Comparison of ENCODE assay signal across 8 cellular contexts in the genomic region with DNA sequence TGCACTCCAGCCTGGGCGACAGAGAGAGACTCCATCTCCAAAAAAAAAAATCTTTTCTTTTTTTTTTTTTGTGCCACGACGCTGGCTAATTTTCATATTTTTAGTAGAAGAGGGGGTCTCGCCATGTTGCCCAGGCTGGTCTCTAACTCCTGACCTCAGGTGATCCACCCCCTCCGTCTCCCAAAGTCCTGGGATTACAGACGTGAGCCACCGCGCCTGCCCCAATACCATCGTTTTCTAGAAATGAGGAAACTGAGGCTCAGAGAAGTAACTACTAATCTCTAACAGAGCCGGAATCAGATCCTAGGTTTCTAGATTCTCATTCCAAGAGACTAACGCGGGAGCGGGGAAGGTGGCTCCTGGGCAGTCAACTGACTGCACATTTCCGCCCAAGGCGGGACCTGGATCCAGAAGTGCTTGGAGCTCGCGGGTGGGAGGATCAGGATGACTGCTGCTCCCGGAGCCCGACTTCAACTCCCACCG. TPM values are rescaled to one million over a fixed set of nuclear protein-coding genes. Genes with fewer than 3 reads are reported as not detected.
DNase-seq lines count a peak whose midpoint lies in the region; ATAC-seq, FAIRE-seq and TF ChIP-seq lines count a peak whose summit lies in the region.

No MANE protein-coding gene starts in this region.

- in situ Hi-C loops in astrocyte of the cerebellum (cut with HindIII; ENCODE audit: low sequenced_read_pairs), result loop anchor here (10.0 kb wide), 1 partner anchor 62 kb away; no protein-coding TSS in a partner anchor

- peak; percentile 77 to 78 for ATAC-seq in A549
- ATAC-seq in GM18870 (IDR thresholded peaks at IDR 0.05; ENCODE audit: unreplicated experiment), result peak; percentile 17
- ATAC-seq in HG03469 (IDR thresholded peaks at IDR 0.05; ENCODE audit: unreplicated experiment), result no peak

- peak overlapping the region; percentile 69 for H3K4me3 ChIP-seq in A549
- H3K4me3 ChIP-seq in astrocyte of the cerebellum (ENCODE audit: low read depth, low read length), result peak overlapping the region; percentile 75
- H3K4me3 ChIP-seq in subcutaneous abdominal adipose tissue (ENCODE audit: low read depth in 1 of 5, low read length in 5 of 5), result peak overlapping the region; percentile 86 to 94 (median 91)

- CTCF ChIA-PET in A549 (lab: Yijun Ruan, JAX), result interaction anchor here (0.6 to 12.3 kb wide), 57 partner anchors 9 to 588 kb away, joined by 3 to 178 read pairs (median 5); a partner anchor contains a TSS

- H3K27ac ChIP-seq in A549 (peak overlapping the region; percentile 91 to 95), subcutaneous abdominal adipose tissue (ENCODE audit: low read depth, low read length) (peak overlapping the region; percentile 91)

- TF ChIP-seq RAD21 in A549 (conservative IDR thresholded peaks at IDR 0.05 in 1 of 2, IDR thresholded peaks at IDR 0.05 in 1 of 2), result no peak

- peaks cover 0 to 3% (median under 1%) of the 10 kb centered on the region in 5 donors for H3K36me3 ChIP-seq in subcutaneous abdominal adipose tissue (ENCODE audit: control insufficient read depth in 5 of 5, insufficient read depth in 5 of 5, low read length in 5 of 5)

- peak overlapping the region; percentile 93 to 99 (median 96) for H3K27ac Mint-ChIP-seq in IgD-negative memory B cell

- no peaks in the 10 kb centered on the region for H3K9me3 Mint-ChIP-seq in IgD-negative memory B cell

- peak overlapping the region; percentile 95 to 98 (median 97) for H3K4me3 Mint-ChIP-seq in IgD-negative memory B cell

- no peak for TF ChIP-seq EP300 in A549 (IDR thresholded peaks at IDR 0.05)

- H3K9me3 ChIP-seq in A549, result no peaks in the 10 kb centered on the region
- H3K9me3 ChIP-seq in subcutaneous abdominal adipose tissue (ENCODE audit: control insufficient read depth in 5 of 5, low read length in 5 of 5), result no peaks in the 10 kb centered on the region

- H3K4me1 Mint-ChIP-seq in IgD-negative memory B cell, result peaks cover 16 to 22% (median 18%) of the 10 kb centered on the region in 3 donors

- FAIRE-seq in A549 (lab: Jason Lieb, UNC), result no peak

- peaks cover 5% of the 10 kb centered on the region for H3K27me3 Mint-ChIP-seq in IgD-negative memory B cell

- H3K9ac ChIP-seq in subcutaneous abdominal adipose tissue (ENCODE audit: low read length in 5 of 5), result peak overlapping the region; percentile 59 to 85 (median 78)

- H3K4me1 ChIP-seq in A549 (peaks cover 14% of the 10 kb centered on the region), subcutaneous abdominal adipose tissue (ENCODE audit: control insufficient read depth in 5 of 5, insufficient read depth in 5 of 5, low read length in 5 of 5) (peaks cover 7 to 20% (median 17%) of the 10 kb centered on the region in 5 donors)

- peaks cover 4% of the 10 kb centered on the region for H3K36me3 Mint-ChIP-seq in IgD-negative memory B cell

- H3K27me3 ChIP-seq in subcutaneous abdominal adipose tissue (ENCODE audit: control insufficient read depth in 5 of 5, insufficient read depth in 4 of 5, low read length in 5 of 5), result peaks cover 0 to 3% (median 0%) of the 10 kb centered on the region in 5 donors

- no peak for TF ChIP-seq CTCF in A549 (IDR thresholded peaks at IDR 0.05)
- TF ChIP-seq CTCF in astrocyte of the cerebellum (IDR thresholded peaks at IDR 0.05; ENCODE audit: low read depth, low read length, missing control alignments), result no peak

- no peak for TF ChIP-seq POLR2A in A549 (IDR thresholded peaks at IDR 0.05; ENCODE audit: low read length)

- WGBS in A549 (ENCODE audit: missing lambda C conversion rate), result 2% methylated on average over 19 of the region's 20 CpGs

- H3K4me2 ChIP-seq in A549, result peak overlapping the region; percentile 85

- POLR2A ChIA-PET in A549 (lab: Yijun Ruan, JAX), result interaction anchor here (0.6 to 2.5 kb wide), 16 partner anchors 9 to 263 kb away, joined by 3 to 21 read pairs (median 4); a partner anchor contains a TSS

- DNase-seq in A549 (ENCODE audit: low read depth in 1 of 2, low spot score in 1 of 2) (peak in 1 of 2 experiments; percentile 86), astrocyte of the cerebellum (ENCODE audit: low read depth) (peak; percentile 20), iris pigment epithelial cell (ENCODE audit: low read depth) (peak; percentile 66), nucleus accumbens (lab: John Stamatoyannopoulos, UW) (no peak)

TF ChIP-seq in A549, 52 proteins besides CTCF, POLR2A, EP300 and RAD21:
- TF ChIP-seq PHF8 (IDR thresholded peaks at IDR 0.05; ENCODE audit: borderline replicate concordance, low read depth) (peak; percentile 22; the same call in 1 of the 2 replicates), MYC (IDR thresholded peaks at IDR 0.05; ENCODE audit: borderline replicate concordance, low read length) (no peak), KDM5A (IDR thresholded peaks at IDR 0.05) (no peak)
- TF ChIP-seq, protein P1, sequence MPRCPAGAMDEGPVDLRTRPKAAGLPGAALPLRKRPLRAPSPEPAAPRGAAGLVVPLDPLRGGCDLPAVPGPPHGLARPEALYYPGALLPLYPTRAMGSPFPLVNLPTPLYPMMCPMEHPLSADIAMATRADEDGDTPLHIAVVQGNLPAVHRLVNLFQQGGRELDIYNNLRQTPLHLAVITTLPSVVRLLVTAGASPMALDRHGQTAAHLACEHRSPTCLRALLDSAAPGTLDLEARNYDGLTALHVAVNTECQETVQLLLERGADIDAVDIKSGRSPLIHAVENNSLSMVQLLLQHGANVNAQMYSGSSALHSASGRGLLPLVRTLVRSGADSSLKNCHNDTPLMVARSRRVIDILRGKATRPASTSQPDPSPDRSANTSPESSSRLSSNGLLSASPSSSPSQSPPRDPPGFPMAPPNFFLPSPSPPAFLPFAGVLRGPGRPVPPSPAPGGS (IDR thresholded peaks at IDR 0.05), result no peak

RNA-seq across cellular contexts. Expression of a gene that starts 13.6 kb away (rescaled TPM):
- polyA plus RNA-seq in A549 (2011; rRNA removed), result 13.7 and 13.9 TPM in 2 replicates
- 16.4 and 20.2 TPM in 2 replicates for polyA plus RNA-seq in A549 (2012; cell fraction: cytosol; rRNA removed)
- polyA plus RNA-seq in A549 (2012; cell fraction: nucleus; rRNA removed), result 66.0 and 81.7 TPM in 2 replicates
- polyA plus RNA-seq in A549 (2017; fragmentation: RNase III; extraction: RNeasy Plus Mini Kit Qiagen cat#74134 plus additional on column Dnase treatment), result 18.6 to 24.1 TPM (median 23.8 TPM) in 3 replicates
- 11.2 TPM in 2 replicates for polyA minus RNA-seq in A549 (2011; rRNA and poly(A)+ RNA removed)
- polyA plus RNA-seq in IgD-negative memory B cell, result 5.5 TPM

RNA-seq across cellular contexts. Expression of a gene that starts 27.8 kb away (rescaled TPM):
- polyA plus RNA-seq in A549 (2011; rRNA removed), result 15.4 and 17.0 TPM in 2 replicates
- polyA plus RNA-seq in A549 (2012; cell fraction: cytosol; rRNA removed), result 43.0 and 51.7 TPM in 2 replicates
- 143 and 169 TPM in 2 replicates for polyA plus RNA-seq in A549 (2012; cell fraction: nucleus; rRNA removed)
- 22.5 to 24.5 TPM (median 24.2 TPM) in 3 replicates for polyA plus RNA-seq in A549 (2017; fragmentation: RNase III; extraction: RNeasy Plus Mini Kit Qiagen cat#74134 plus additional on column Dnase treatment)
- polyA minus RNA-seq in A549 (2011; rRNA and poly(A)+ RNA removed), result 20.3 and 34.1 TPM in 2 replicates
- polyA plus RNA-seq in IgD-negative memory B cell, result 17.3 TPM

RNA-seq across cellular contexts. Expression of a gene that starts 36.4 kb away (rescaled TPM):
- 140 and 157 TPM in 2 replicates for polyA plus RNA-seq in A549 (2011; rRNA removed)
- 213 and 248 TPM in 2 replicates for polyA plus RNA-seq in A549 (2012; cell fraction: cytosol; rRNA removed)
- polyA plus RNA-seq in A549 (2012; cell fraction: nucleus; rRNA removed), result 283 and 303 TPM in 2 replicates
- 131 to 159 TPM (median 148 TPM) in 3 replicates for polyA plus RNA-seq in A549 (2017; fragmentation: RNase III; extraction: RNeasy Plus Mini Kit Qiagen cat#74134 plus additional on column Dnase treatment)
- 45.2 and 61.1 TPM in 2 replicates for polyA minus RNA-seq in A549 (2011; rRNA and poly(A)+ RNA removed)
- 384 TPM for polyA plus RNA-seq in IgD-negative memory B cell

RNA-seq across cellular contexts. Expression of a gene that starts 50.6 kb away (rescaled TPM):
- polyA plus RNA-seq in A549 (2011; rRNA removed) (20.1 and 20.5 TPM in 2 replicates), A549 (2017; fragmentation: RNase III; extraction: RNeasy Plus Mini Kit Qiagen cat#74134 plus additional on column Dnase treatment) (27.0 to 29.7 TPM (median 29.5 TPM) in 3 replicates), IgD-negative memory B cell (26.2 TPM)
- polyA plus RNA-seq in A549 (2012; cell fraction: cytosol; rRNA removed), result 45.9 and 64.0 TPM in 2 replicates
- 135 and 175 TPM in 2 replicates for polyA plus RNA-seq in A549 (2012; cell fraction: nucleus; rRNA removed)
- 64.2 and 65.8 TPM in 2 replicates for polyA minus RNA-seq in A549 (2011; rRNA and poly(A)+ RNA removed)

RNA-seq across cellular contexts. Expression of a gene that starts 56.5 kb away (rescaled TPM):
- 23.9 and 25.8 TPM in 2 replicates for polyA plus RNA-seq in A549 (2011; rRNA removed)
- 75.7 and 103 TPM in 2 replicates for polyA plus RNA-seq in A549 (2012; cell fraction: cytosol; rRNA removed)
- polyA plus RNA-seq in A549 (2012; cell fraction: nucleus; rRNA removed), result 204 and 212 TPM in 2 replicates
- 31.0 to 37.1 TPM (median 36.0 TPM) in 3 replicates for polyA plus RNA-seq in A549 (2017; fragmentation: RNase III; extraction: RNeasy Plus Mini Kit Qiagen cat#74134 plus additional on column Dnase treatment)
- polyA minus RNA-seq in A549 (2011; rRNA and poly(A)+ RNA removed), result 14.6 and 17.5 TPM in 2 replicates
- polyA plus RNA-seq in IgD-negative memory B cell, result 5.1 TPM

Comparison
In these comparisons a context has a peak if more than half of its experiments do, and no peak if none do; other contexts are left out.
1. DNase-seq: peak in astrocyte of the cerebellum (single experiment) and iris pigment epithelial cell (single experiment); none in nucleus accumbens (0 of 56).
2. Peak in every context shown above with its lines, with median percentiles within 50 percentile points of each other: H3K4me3 ChIP-seq.